Comparison of ENCODE assay signal across 9 cellular contexts in the genomic region with DNA sequence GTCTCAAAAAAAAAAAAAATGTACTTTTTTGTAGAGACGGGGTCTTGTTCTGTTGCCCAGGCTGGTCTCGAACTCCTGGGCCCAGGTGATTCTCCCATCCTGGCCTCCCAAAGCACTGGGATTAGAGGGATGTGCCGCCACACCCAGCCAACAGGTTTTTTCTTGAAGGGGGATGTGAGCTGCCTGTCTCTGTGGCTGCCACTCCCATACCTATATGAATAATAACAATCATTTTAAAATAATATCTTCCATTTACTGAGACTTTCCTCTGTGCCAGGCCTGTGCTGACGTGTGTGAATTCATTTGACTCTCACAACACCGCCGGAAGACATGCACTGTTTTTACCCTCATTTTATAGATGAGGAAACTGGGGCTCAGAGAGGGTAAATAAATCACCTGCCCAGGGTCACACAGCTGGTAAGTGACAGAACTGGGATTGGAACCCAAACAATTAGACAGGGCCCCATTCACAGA. TPM values are rescaled to one million over a fixed set of nuclear protein-coding genes. Genes with fewer than 3 reads are reported as not detected.
DNase-seq lines count a peak whose midpoint lies in the region; ATAC-seq and TF ChIP-seq lines count a peak whose summit lies in the region.
"Had no signal": no experiment of that assay in that cellular context is flagged by ENCODE, and none has a peak within 500 bp of the region (broad histone marks: within the 10 kb centered on the region; RNA-seq: fewer than 3 reads in every experiment).

No MANE protein-coding gene starts in this region.

- peak; percentile 61 to 71 for ATAC-seq in activated CD4-positive, CD25-positive, alpha-beta regulatory T cell treated with anti-CD3 and anti-CD28 coated beads, Interleukin-2, amount 50 U/mL, for 24 hours
- no peak for ATAC-seq in GM18511 (IDR thresholded peaks at IDR 0.05; ENCODE audit: unreplicated experiment)
- no peak for ATAC-seq in HG03521 (IDR thresholded peaks at IDR 0.05; ENCODE audit: unreplicated experiment)

- TF ChIP-seq CTCF in adrenal gland (IDR thresholded peaks at IDR 0.05) (no peak), liver (IDR thresholded peaks at IDR 0.05; ENCODE audit: low read depth, low read length, missing input control) (no peak), testis (IDR thresholded peaks at IDR 0.05) (no peak)

- WGBS in adrenal gland, 4 donors: 33 to 51% (median 45%) methylated on average over 6 of the region's 6 CpGs
- 40% methylated on average over 6 of the region's 6 CpGs for WGBS in liver
- WGBS in testis, 2 donors: 60 to 62% methylated on average over 6 of the region's 6 CpGs

- H3K9ac ChIP-seq in liver (ENCODE audit: low read depth in 1 of 2, low read length in 2 of 2): peak overlapping the region in 1 of 2 donors; percentile 44

- peaks cover 47 to 78% of the 10 kb centered on the region in 2 donors for H3K4me1 ChIP-seq in adrenal gland (replicated peaks in 1 of 2)
- peaks cover 26 to 81% (median 61%) of the 10 kb centered on the region in 4 donors for H3K4me1 ChIP-seq in liver (ENCODE audit: control insufficient read depth in 4 of 4, insufficient read depth in 4 of 4, low read length in 3 of 4)
- H3K4me1 ChIP-seq in testis: peaks cover 49% of the 10 kb centered on the region

- intact Hi-C loops in adrenal gland (cut with DNase I) (no loop called here), testis (cut with DNase I; ENCODE audit: low total_unique reads) (no loop called here)

- TF ChIP-seq POLR2A in adrenal gland (IDR thresholded peaks at IDR 0.05): no peak
- TF ChIP-seq POLR2A in testis (IDR thresholded peaks at IDR 0.05): no peak

- H3K4me3 ChIP-seq in adrenal gland (no peak overlapping the region), liver (ENCODE audit: low read depth in 1 of 3, low read length in 3 of 3) (no peak overlapping the region), testis (no peak overlapping the region)

- H3K9me3 ChIP-seq in adrenal gland (replicated peaks in 1 of 3) (no peaks in the 10 kb centered on the region), liver (ENCODE audit: control insufficient read depth in 4 of 4, low read length in 3 of 4) (no peaks in the 10 kb centered on the region), testis (no peaks in the 10 kb centered on the region)

- no peaks in the 10 kb centered on the region for H3K36me3 ChIP-seq in adrenal gland (replicated peaks in 1 of 2)
- no peaks in the 10 kb centered on the region for H3K36me3 ChIP-seq in liver (ENCODE audit: control insufficient read depth in 4 of 4, insufficient read depth in 3 of 4, low read depth in 1 of 4, low read length in 3 of 4)
- H3K36me3 ChIP-seq in testis (ENCODE audit: low read depth, missing control alignments): no peaks in the 10 kb centered on the region

- peak overlapping the region; percentile 70 to 98 (median 90) for H3K27ac ChIP-seq in adrenal gland
- H3K27ac ChIP-seq in liver (ENCODE audit: low read depth in 1 of 2, low read length in 2 of 2): peak overlapping the region; percentile 79 to 86
- H3K27ac ChIP-seq in testis: peak overlapping the region; percentile 77 to 86

- H3K27me3 ChIP-seq in adrenal gland: no peaks in the 10 kb centered on the region
- H3K27me3 ChIP-seq in liver (ENCODE audit: control insufficient read depth in 4 of 4, insufficient read depth in 4 of 4, low read length in 3 of 4): no peaks in the 10 kb centered on the region
- no peaks in the 10 kb centered on the region for H3K27me3 ChIP-seq in testis

- TF ChIP-seq RAD21 in liver (IDR thresholded peaks at IDR 0.05): no peak

- DNase-seq in activated CD4-positive, CD25-positive, alpha-beta regulatory T cell treated with anti-CD3 and anti-CD28 coated beads, Interleukin-2, amount 50 U/mL, for 72 hours: no peak
- DNase-seq in adrenal gland: peak in 5 of 7 donors; percentile 66 to 83 (median 75)
- no peak for DNase-seq in testis
- DNase-seq in activated gamma-delta T cell (lab: John Stamatoyannopoulos, UW): no peak
- DNase-seq: activated naive CD4-positive, alpha-beta T cell treated with Interleukin-2 at 50 U/mL for 16 hours had no signal

TF ChIP-seq in liver, 16 proteins besides CTCF, POLR2A, EP300 and RAD21:
- TF ChIP-seq YY1 (IDR thresholded peaks at IDR 0.05): no peak
- TF ChIP-seq EGR1 (IDR thresholded peaks at IDR 0.05; ENCODE audit: low read depth in 2 of 2): no peak
- no peak for TF ChIP-seq FOXA1 (IDR thresholded peaks at IDR 0.05)
- no peak for TF ChIP-seq JUND (IDR thresholded peaks at IDR 0.05)
- no peak for TF ChIP-seq ATF3 (IDR thresholded peaks at IDR 0.05)
- TF ChIP-seq, protein P1, sequence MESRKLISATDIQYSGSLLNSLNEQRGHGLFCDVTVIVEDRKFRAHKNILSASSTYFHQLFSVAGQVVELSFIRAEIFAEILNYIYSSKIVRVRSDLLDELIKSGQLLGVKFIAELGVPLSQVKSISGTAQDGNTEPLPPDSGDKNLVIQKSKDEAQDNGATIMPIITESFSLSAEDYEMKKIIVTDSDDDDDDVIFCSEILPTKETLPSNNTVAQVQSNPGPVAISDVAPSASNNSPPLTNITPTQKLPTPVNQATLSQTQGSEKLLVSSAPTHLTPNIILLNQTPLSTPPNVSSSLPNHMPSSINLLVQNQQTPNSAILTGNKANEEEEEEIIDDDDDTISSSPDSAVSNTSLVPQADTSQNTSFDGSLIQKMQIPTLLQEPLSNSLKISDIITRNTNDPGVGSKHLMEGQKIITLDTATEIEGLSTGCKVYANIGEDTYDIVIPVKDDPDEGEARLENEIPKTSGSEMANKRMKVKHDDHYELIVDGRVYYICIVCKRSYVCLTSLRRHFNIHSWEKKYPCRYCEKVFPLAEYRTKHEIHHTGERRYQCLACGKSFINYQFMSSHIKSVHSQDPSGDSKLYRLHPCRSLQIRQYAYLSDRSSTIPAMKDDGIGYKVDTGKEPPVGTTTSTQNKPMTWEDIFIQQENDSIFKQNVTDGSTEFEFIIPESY (IDR thresholded peaks at IDR 0.05): no peak
- no peak for TF ChIP-seq HNF4G (IDR thresholded peaks at IDR 0.05)
- TF ChIP-seq REST (IDR thresholded peaks at IDR 0.05): no peak

RNA-seq across cellular contexts. Expression of gene BCL3, which starts 7.2 kb away (rescaled TPM):
- total RNA-seq in adrenal gland (10 to 100 TPM; 32.3 to 85.1 (median 52.1) TPM), liver (10 to 100 TPM in 1 of 2 donors, 1 to 10 TPM in 1; 4.5 to 29.1 TPM), testis (10 to 100 TPM; 31.7 to 38.1 TPM)
- polyA plus RNA-seq in adrenal gland (100 to 1,000 TPM in 1 of 3 donors, 10 to 100 TPM in 2; 10.2 to 120 (median 45.9) TPM), liver (10 to 100 TPM; 10.3 to 63.6 TPM), testis (ENCODE audit: insufficient read depth, low read depth, low replicate concordance) (15.5 TPM)

RNA-seq across cellular contexts. Expression of gene CBLC, which starts 36.4 kb away (rescaled TPM):
- total RNA-seq in adrenal gland (under 1 TPM in 1 of 8 donors, not detected in 7; 0.14 TPM), liver (10 to 100 TPM in 1 of 2 donors, 1 to 10 TPM in 1; 2.1 to 14.0 TPM), testis (1 to 10 TPM; 4.9 to 6.9 TPM)
- polyA plus RNA-seq in adrenal gland (under 1 TPM in 1 of 3 donors, not detected in 2; 0.13 TPM), liver (1 to 10 TPM; 8.0 to 9.6 TPM), testis (ENCODE audit: insufficient read depth, low read depth, low replicate concordance) (1.9 TPM)

RNA-seq across cellular contexts. Expression of gene CEACAM16, which starts 42.3 kb away (rescaled TPM):
- under 1 TPM in 3 of 8 donors, not detected in 5; 0.27 to 0.69 (median 0.30) TPM for total RNA-seq in adrenal gland
- polyA plus RNA-seq in adrenal gland: 1 to 10 TPM in 1 of 3 donors, under 1 TPM in 1, not detected in 1; 0.57 to 1.4 TPM
- under 1 TPM in 1 of 2 donors, not detected in 1; 0.09 TPM for total RNA-seq in liver
- not detected for polyA plus RNA-seq in liver
- total RNA-seq in testis: under 1 TPM in 1 of 2 donors, not detected in 1; 0.50 TPM
- not detected for polyA plus RNA-seq in testis (ENCODE audit: insufficient read depth, low read depth, low replicate concordance)

Comparison
In these comparisons a context has a peak if more than half of its experiments do, and no peak if none do; other contexts are left out.
1. ATAC-seq: peak in activated CD4-positive, CD25-positive, alpha-beta regulatory T cell treated with anti-CD3 and anti-CD28 coated beads, Interleukin-2, amount 50 U/mL, for 24 hours (2 of 2); none in GM18511 (single experiment) and HG03521 (single experiment).
2. DNase-seq: peak in adrenal gland (5 of 7); none in activated CD4-positive, CD25-positive, alpha-beta regulatory T cell treated with anti-CD3 and anti-CD28 coated beads, Interleukin-2, amount 50 U/mL, for 72 hours (single experiment), testis (single experiment) and activated gamma-delta T cell (single experiment).
3. Peak in every context shown above with its lines, with median percentiles within 50 percentile points of each other: H3K27ac ChIP-seq.